ENCODE assay signal across 9 cellular contexts in genomic region chr4:184287697-184288255, GRCh38.
DNase-seq lines count a peak whose midpoint lies in the region; ATAC-seq and TF ChIP-seq lines count a peak whose summit lies in the region.
"Had no signal": no experiment of that assay in that cellular context is flagged by ENCODE, and none has a peak within 500 bp of the region (broad histone marks: within the 10 kb centered on the region; RNA-seq: fewer than 3 reads in every experiment).

No MANE protein-coding gene starts in this region.

- H3K27me3 ChIP-seq in smooth muscle cell (ENCODE audit: low read depth) = no peaks in the 10 kb centered on the region

- DNase-seq in activated CD4-positive, alpha-beta T cell treated with anti-CD3 and anti-CD28 coated beads, Interleukin-2, amount 10 ng/mL, durations not matched to agents 24 days and 14 days = peak; percentile 64
- no peak for DNase-seq in activated CD4-positive, alpha-beta T cell treated with anti-CD3 and anti-CD28 coated beads for 48 hours
- no peak for DNase-seq in activated CD8-positive, alpha-beta T cell treated with anti-CD3 and anti-CD28 coated beads for 36 hours
- DNase-seq in left ventricle myocardium superior (no peak), smooth muscle cell (lab: John Stamatoyannopoulos, UW; ENCODE audit: unreplicated experiment) (no peak), NCI-H345 treated with DMSO at 0.1 percent for 48 hours (lab: John Stamatoyannopoulos, UW; ENCODE audit: unreplicated experiment) (no peak), NOMO-1 (lab: John Stamatoyannopoulos, UW; ENCODE audit: unreplicated experiment in 2 of 2) (no peak)
- DNase-seq: DND-41 had no signal

- no peak for TF ChIP-seq CTCF in activated CD8-positive, alpha-beta T cell treated with anti-CD3 and anti-CD28 coated beads for 36 hours (IDR thresholded peaks at IDR 0.05)
- peak; percentile 36 for TF ChIP-seq CTCF in smooth muscle cell (IDR thresholded peaks at IDR 0.05; ENCODE audit: borderline replicate concordance, insufficient read depth, poor library complexity, severe bottlenecking)

- H3K4me2 ChIP-seq in smooth muscle cell = peak overlapping the region; percentile 56

- H3K79me2 ChIP-seq in smooth muscle cell (ENCODE audit: low read depth) = no peaks in the 10 kb centered on the region

- H3K27me3 Mint-ChIP-seq in activated CD4-positive, alpha-beta T cell treated with anti-CD3 and anti-CD28 coated beads, Interleukin-2, amount 10 ng/mL, durations not matched to agents 24 days and 14 days = no peaks in the 10 kb centered on the region
- no peaks in the 10 kb centered on the region for H3K27me3 Mint-ChIP-seq in activated CD8-positive, alpha-beta T cell treated with anti-CD3 and anti-CD28 coated beads for 36 hours

- no peaks in the 10 kb centered on the region for H3K9me3 Mint-ChIP-seq in activated CD4-positive, alpha-beta T cell treated with anti-CD3 and anti-CD28 coated beads, Interleukin-2, amount 10 ng/mL, durations not matched to agents 24 days and 14 days
- H3K9me3 Mint-ChIP-seq in activated CD8-positive, alpha-beta T cell treated with anti-CD3 and anti-CD28 coated beads for 36 hours = no peaks in the 10 kb centered on the region

- no peaks in the 10 kb centered on the region for H4K20me1 ChIP-seq in smooth muscle cell (ENCODE audit: low read depth)

- intact Hi-C loops in activated CD4-positive, alpha-beta T cell treated with anti-CD3 and anti-CD28 coated beads, Interleukin-2, amount 10 ng/mL, durations not matched to agents 24 days and 14 days (cut with micrococcal nuclease) = loop anchor here (1.0 to 2.0 kb wide), 9 partner anchors 7 to 247 kb away; partner anchors contain the start of gene IRF2
- intact Hi-C loops in activated CD8-positive, alpha-beta T cell treated with anti-CD3 and anti-CD28 coated beads for 36 hours (cut with micrococcal nuclease) = loop anchor here (2.0 to 10.0 kb wide), 2 partner anchors 19 to 447 kb away; partner anchors contain the start of gene CENPU
- intact Hi-C loops in left ventricle myocardium superior (cut with micrococcal nuclease) = no loop called here

- H3K4me3 Mint-ChIP-seq in activated CD4-positive, alpha-beta T cell treated with anti-CD3 and anti-CD28 coated beads, Interleukin-2, amount 10 ng/mL, durations not matched to agents 24 days and 14 days = peak overlapping the region; percentile 57
- no peak overlapping the region for H3K4me3 Mint-ChIP-seq in activated CD8-positive, alpha-beta T cell treated with anti-CD3 and anti-CD28 coated beads for 36 hours

- H3K36me3 ChIP-seq in smooth muscle cell (ENCODE audit: low read depth) = no peaks in the 10 kb centered on the region

- H3K4me3 ChIP-seq in smooth muscle cell = peak overlapping the region; percentile 26

- no peak overlapping the region for H3K27ac ChIP-seq in smooth muscle cell (ENCODE audit: low read depth)

- POLR2A ChIA-PET in activated CD8-positive, alpha-beta T cell treated with anti-CD3 and anti-CD28 coated beads for 36 hours (lab: Charles Lee) = interaction anchor here (0.9 to 1.7 kb wide), 10 partner anchors 12 to 362 kb away, joined by 3 to 6 read pairs (median 4); partner anchors contain the start of genes IRF2 and PRIMPOL

- H3K9ac ChIP-seq in smooth muscle cell (ENCODE audit: low read depth) = no peak overlapping the region

- no peaks in the 10 kb centered on the region for H3K36me3 Mint-ChIP-seq in activated CD4-positive, alpha-beta T cell treated with anti-CD3 and anti-CD28 coated beads, Interleukin-2, amount 10 ng/mL, durations not matched to agents 24 days and 14 days (ENCODE audit: low read depth)
- H3K36me3 Mint-ChIP-seq in activated CD8-positive, alpha-beta T cell treated with anti-CD3 and anti-CD28 coated beads for 36 hours (ENCODE audit: low read depth) = no peaks in the 10 kb centered on the region

- H3K4me1 Mint-ChIP-seq in activated CD4-positive, alpha-beta T cell treated with anti-CD3 and anti-CD28 coated beads, Interleukin-2, amount 10 ng/mL, durations not matched to agents 24 days and 14 days = peaks cover 45% of the 10 kb centered on the region
- peaks cover 53% of the 10 kb centered on the region for H3K4me1 Mint-ChIP-seq in activated CD8-positive, alpha-beta T cell treated with anti-CD3 and anti-CD28 coated beads for 36 hours (ENCODE audit: low read depth)

- CTCF ChIA-PET in activated CD8-positive, alpha-beta T cell treated with anti-CD3 and anti-CD28 coated beads for 36 hours (lab: Charles Lee) = interaction anchor here (0.6 to 2.3 kb wide), 11 partner anchors 9 to 246 kb away, joined by 3 to 21 read pairs (median 4); no protein-coding TSS in a partner anchor

- ATAC-seq in activated CD8-positive, alpha-beta T cell treated with anti-CD3 and anti-CD28 coated beads for 36 hours = no peak
- ATAC-seq in left ventricle myocardium superior = peak; percentile 84
- no peak for ATAC-seq in GM18868 (IDR thresholded peaks at IDR 0.05; ENCODE audit: unreplicated experiment)

- no peaks in the 10 kb centered on the region for H3K4me1 ChIP-seq in smooth muscle cell (ENCODE audit: low read depth)

- 23% methylated on average over 5 of the region's 5 CpGs for WGBS in smooth muscle cell (ENCODE audit: low lambda C conversion rate)

- H3K9me3 ChIP-seq in smooth muscle cell (replicated peaks; ENCODE audit: low read depth) = no peaks in the 10 kb centered on the region

- H2AFZ ChIP-seq in smooth muscle cell (ENCODE audit: low read depth) = peak overlapping the region; percentile 88

- H3F3A ChIP-seq in smooth muscle cell (ENCODE audit: low read depth) = no peaks in the 10 kb centered on the region

- H3K27ac Mint-ChIP-seq in activated CD4-positive, alpha-beta T cell treated with anti-CD3 and anti-CD28 coated beads, Interleukin-2, amount 10 ng/mL, durations not matched to agents 24 days and 14 days = peak overlapping the region; percentile 89
- H3K27ac Mint-ChIP-seq in activated CD8-positive, alpha-beta T cell treated with anti-CD3 and anti-CD28 coated beads for 36 hours = peak overlapping the region; percentile 88
